In genomic region chr11:1335811-1336761, GRCh38 we compare ENCODE assay signal across 8 cellular contexts. TPM values are rescaled to one million over a fixed set of nuclear protein-coding genes. Genes with fewer than 3 reads are reported as not detected.
DNase-seq lines count a peak whose midpoint lies in the region; ATAC-seq and TF ChIP-seq lines count a peak whose summit lies in the region.

No MANE protein-coding gene starts in this region.

- H3K4me3 ChIP-seq in GM08714 (ENCODE audit: low read length) (peak overlapping the region; percentile 60; the same call in 1 of the 2 replicates), mesodermal cell (ENCODE audit: extremely low read depth, insufficient read depth, low read length, poor library complexity, severe bottlenecking) (peak overlapping the region; percentile 28)

- DNase-seq in NCI-H1105 treated with DMSO at 0.1 percent for 48 hours (lab: John Stamatoyannopoulos, UW) (peak; percentile 60), endothelial cell (ENCODE audit: low spot score) (peak; percentile 26), epidermal melanocyte (ENCODE audit: insufficient read length, low spot score) (no peak)
- DNase-seq in activated CD8-positive, alpha-beta T cell treated with anti-CD3 and anti-CD28 coated beads, Interleukin-2, amount 10 ng/mL, durations not matched to agents 7 days and 5 days, result peak; percentile 74
- peak; percentile 70 for DNase-seq in stimulated activated CD8-positive, alpha-beta memory T cell treated with anti-CD3 and anti-CD28 coated beads, Interleukin-4, amount 100 ng/mL, for 48 hours

- peaks cover 6% of the 10 kb centered on the region for H3K36me3 Mint-ChIP-seq in activated CD8-positive, alpha-beta T cell treated with anti-CD3 and anti-CD28 coated beads, Interleukin-2, amount 10 ng/mL, durations not matched to agents 7 days and 5 days (ENCODE audit: low read depth)
- H3K36me3 Mint-ChIP-seq in endothelial cell (ENCODE audit: low read depth, unreplicated experiment), result peaks cover 18% of the 10 kb centered on the region

- peak overlapping the region; percentile 79 for H3K27ac Mint-ChIP-seq in activated CD8-positive, alpha-beta T cell treated with anti-CD3 and anti-CD28 coated beads, Interleukin-2, amount 10 ng/mL, durations not matched to agents 7 days and 5 days
- H3K27ac Mint-ChIP-seq in endothelial cell (ENCODE audit: unreplicated experiment), result no peak overlapping the region

- peaks cover 9% of the 10 kb centered on the region for H3K9me3 ChIP-seq in mesodermal cell (ENCODE audit: control insufficient read depth, low read length)

- 17 to 21% methylated on average over 21 to 22 of the region's 66 CpGs for WGBS in mesodermal cell (ENCODE audit: insufficient coverage in 2 of 2), 2 experiments

- peak overlapping the region; percentile 73 for H3K4me3 Mint-ChIP-seq in activated CD8-positive, alpha-beta T cell treated with anti-CD3 and anti-CD28 coated beads, Interleukin-2, amount 10 ng/mL, durations not matched to agents 7 days and 5 days
- H3K4me3 Mint-ChIP-seq in endothelial cell (ENCODE audit: unreplicated experiment), result peak overlapping the region; percentile 74

- H3K9me3 Mint-ChIP-seq in activated CD8-positive, alpha-beta T cell treated with anti-CD3 and anti-CD28 coated beads, Interleukin-2, amount 10 ng/mL, durations not matched to agents 7 days and 5 days (ENCODE audit: insufficient read depth), result peaks cover 7% of the 10 kb centered on the region
- H3K9me3 Mint-ChIP-seq in endothelial cell (ENCODE audit: unreplicated experiment), result no peaks in the 10 kb centered on the region

- peaks cover 14% of the 10 kb centered on the region for H3K27me3 Mint-ChIP-seq in activated CD8-positive, alpha-beta T cell treated with anti-CD3 and anti-CD28 coated beads, Interleukin-2, amount 10 ng/mL, durations not matched to agents 7 days and 5 days (ENCODE audit: low read depth)
- peaks cover 13% of the 10 kb centered on the region for H3K27me3 Mint-ChIP-seq in endothelial cell (ENCODE audit: unreplicated experiment)

- H3K27ac ChIP-seq in mesodermal cell (ENCODE audit: low read depth, low read length, severe bottlenecking), result no peak overlapping the region

- peaks cover 15% of the 10 kb centered on the region for H3K4me1 Mint-ChIP-seq in activated CD8-positive, alpha-beta T cell treated with anti-CD3 and anti-CD28 coated beads, Interleukin-2, amount 10 ng/mL, durations not matched to agents 7 days and 5 days (ENCODE audit: low read depth)
- peaks cover 2% of the 10 kb centered on the region for H3K4me1 Mint-ChIP-seq in endothelial cell (ENCODE audit: unreplicated experiment)

- no peak for TF ChIP-seq CTCF in endothelial cell (IDR thresholded peaks at IDR 0.05; ENCODE audit: unreplicated experiment)

- H3K36me3 ChIP-seq in mesodermal cell (ENCODE audit: control insufficient read depth, insufficient read depth, low read length), result no peaks in the 10 kb centered on the region

- peak; percentile 76 for ATAC-seq in activated CD8-positive, alpha-beta T cell treated with anti-CD3 and anti-CD28 coated beads, Interleukin-2, amount 10 ng/mL, durations not matched to agents 7 days and 5 days
- no peak for ATAC-seq in HG03571 (IDR thresholded peaks at IDR 0.05; ENCODE audit: unreplicated experiment)

- POLR2A ChIA-PET in activated CD8-positive, alpha-beta T cell treated with anti-CD3 and anti-CD28 coated beads, Interleukin-2, amount 10 ng/mL, durations not matched to agents 7 days and 5 days (lab: Charles Lee), result interaction anchor here (1.1 to 1.2 kb wide), 2 partner anchors 25 to 27 kb away, joined by 5 to 6 read pairs; partner anchors contain the start of gene TOLLIP

- H3K4me1 ChIP-seq in mesodermal cell (ENCODE audit: control insufficient read depth, insufficient read depth, low read length, poor library complexity, severe bottlenecking), result no peaks in the 10 kb centered on the region

- CTCF ChIA-PET in activated CD8-positive, alpha-beta T cell treated with anti-CD3 and anti-CD28 coated beads, Interleukin-2, amount 10 ng/mL, durations not matched to agents 7 days and 5 days (lab: Charles Lee), result interaction anchor here (1.2 kb wide), 1 partner anchor 25 kb away, joined by 4 read pairs; no protein-coding TSS in a partner anchor

RNA-seq across cellular contexts. Expression of gene TOLLIP, which starts 26.7 kb away (rescaled TPM):
- 10 to 100 TPM; 27.1 to 34.3 TPM for total RNA-seq in activated CD8-positive, alpha-beta T cell treated with anti-CD3 and anti-CD28 coated beads, Interleukin-2, amount 10 ng/mL, durations not matched to agents 7 days and 5 days
- 65.3 TPM for total RNA-seq in endothelial cell (ENCODE audit: unreplicated experiment)
- polyA plus RNA-seq in mesodermal cell (2013, experiment 1 of 2), result 28.2 TPM
- polyA plus RNA-seq in mesodermal cell (2013, experiment 2 of 2), result 16.8 TPM

RNA-seq across cellular contexts. Expression of gene BRSK2, which starts 53.6 kb away (rescaled TPM):
- under 1 TPM in 1 of 2 experiments, not detected in 1; 0.39 TPM for total RNA-seq in activated CD8-positive, alpha-beta T cell treated with anti-CD3 and anti-CD28 coated beads, Interleukin-2, amount 10 ng/mL, durations not matched to agents 7 days and 5 days
- 4.0 TPM for total RNA-seq in endothelial cell (ENCODE audit: unreplicated experiment)
- polyA plus RNA-seq in mesodermal cell (2013, experiment 1 of 2), result 5.7 TPM
- 2.6 TPM for polyA plus RNA-seq in mesodermal cell (2013, experiment 2 of 2)
